Comparison of ENCODE assay signal across 25 cellular contexts in genomic region chr5:178899289-178899688, GRCh38. TPM values are rescaled to one million over a fixed set of nuclear protein-coding genes. Genes with fewer than 3 reads are reported as not detected.
"Had no signal": no experiment of that assay in that cellular context is flagged by ENCODE, and none has a peak within 500 bp of the region (broad histone marks: within the 10 kb centered on the region; RNA-seq: fewer than 3 reads in every experiment).

No MANE protein-coding gene starts in this region.

- H3K4me3 ChIP-seq: cardiac muscle cell, MG63 had no signal

- H3K36me3 ChIP-seq: cardiac muscle cell, MG63 had no signal

- H3K27me3 ChIP-seq: cardiac muscle cell, MG63 had no signal

- DNase-seq: activated CD4-positive, alpha-beta T cell treated with anti-CD3 and anti-CD28 coated beads for 48 hours; activated CD4-positive, alpha-beta T cell treated with anti-CD3 and anti-CD28 coated beads, Interleukin-2, amount 50 U/mL, for 4 hours; activated CD4-positive, CD25-positive, alpha-beta regulatory T cell treated with anti-CD3 and anti-CD28 coated beads, Interleukin-2, amount 50 U/mL, for 72 hours; activated CD8-positive, alpha-beta T cell treated with anti-CD3 and anti-CD28 coated beads, Interleukin-2, amount 10 ng/mL, durations not matched to agents 7 days and 5 days; activated effector memory CD4-positive, alpha-beta T cell treated with Interleukin-2 at 50 U/mL for 16 hours; activated naive CD4-positive, alpha-beta T cell; activated T-cell treated with anti-CD3 and anti-CD28 coated beads, Interleukin-2, amount 50 U/mL, for 24 hours; amygdala; MG63; NCI-H1105; NCI-H1436; NCI-H1694 treated with DMSO at 0.1 percent for 48 hours; NCI-H2029 treated with DMSO at 0.1 percent for 48 hours; NCI-H345; NCI-H524; SIG-M5; T-helper 17 cell; T-helper 9 cell had no signal

- H3K4me1 Mint-ChIP-seq: T-helper 17 cell had no signal

- FAIRE-seq: astrocyte, RCC 7860 had no signal

- H3K27me3 Mint-ChIP-seq: activated naive CD8-positive, alpha-beta T cell; brain; T-helper 17 cell had no signal

- H3K4me3 Mint-ChIP-seq: activated CD8-positive, alpha-beta T cell treated with anti-CD3 and anti-CD28 coated beads, Interleukin-2, amount 10 ng/mL, durations not matched to agents 7 days and 5 days; activated naive CD8-positive, alpha-beta T cell; activated T-cell treated with anti-CD3 and anti-CD28 coated beads, Interleukin-2, amount 50 U/mL, for 24 hours; activated T-helper 1 cell treated with anti-CD3 and anti-CD28 coated beads, Interleukin-12 subunit alpha, Interleukin-12 subunit beta, Interleukin-2, Interleukin-4 antibody, amounts not matched to agents 30 ng/mL and 10 ng/mL and 1 ng/mL, durations not matched to agents 14 hours and 24 hours and 36 hours; brain; T-helper 17 cell; WTC11 had no signal

- H3K27ac Mint-ChIP-seq: activated CD8-positive, alpha-beta T cell treated with anti-CD3 and anti-CD28 coated beads, Interleukin-2, amount 10 ng/mL, durations not matched to agents 7 days and 5 days; activated naive CD8-positive, alpha-beta T cell; activated T-cell treated with anti-CD3 and anti-CD28 coated beads, Interleukin-2, amount 50 U/mL, for 24 hours; activated T-helper 1 cell treated with anti-CD3 and anti-CD28 coated beads, Interleukin-12 subunit alpha, Interleukin-12 subunit beta, Interleukin-2, Interleukin-4 antibody, amounts not matched to agents 30 ng/mL and 10 ng/mL and 1 ng/mL, durations not matched to agents 14 hours and 24 hours and 36 hours; brain; T-helper 17 cell; WTC11 had no signal

- H3K27ac ChIP-seq: cardiac muscle cell had no signal

- ATAC-seq: activated CD8-positive, alpha-beta T cell treated with anti-CD3 and anti-CD28 coated beads, Interleukin-2, amount 10 ng/mL, durations not matched to agents 7 days and 5 days; T-helper 17 cell; WTC11 had no signal

RNA-seq across cellular contexts. Expression of gene ZNF454, which starts 41.7 kb away (rescaled TPM):
- total RNA-seq: activated CD8-positive, alpha-beta T cell treated with anti-CD3 and anti-CD28 coated beads, Interleukin-2, amount 10 ng/mL, durations not matched to agents 7 days and 5 days; activated T-helper 1 cell treated with anti-CD3 and anti-CD28 coated beads, Interleukin-12 subunit alpha, Interleukin-12 subunit beta, Interleukin-2, Interleukin-4 antibody, amounts not matched to agents 30 ng/mL and 10 ng/mL and 1 ng/mL, durations not matched to agents 14 hours and 24 hours and 36 hours; astrocyte; T-helper 17 cell had no signal
